In the genomic region with DNA sequence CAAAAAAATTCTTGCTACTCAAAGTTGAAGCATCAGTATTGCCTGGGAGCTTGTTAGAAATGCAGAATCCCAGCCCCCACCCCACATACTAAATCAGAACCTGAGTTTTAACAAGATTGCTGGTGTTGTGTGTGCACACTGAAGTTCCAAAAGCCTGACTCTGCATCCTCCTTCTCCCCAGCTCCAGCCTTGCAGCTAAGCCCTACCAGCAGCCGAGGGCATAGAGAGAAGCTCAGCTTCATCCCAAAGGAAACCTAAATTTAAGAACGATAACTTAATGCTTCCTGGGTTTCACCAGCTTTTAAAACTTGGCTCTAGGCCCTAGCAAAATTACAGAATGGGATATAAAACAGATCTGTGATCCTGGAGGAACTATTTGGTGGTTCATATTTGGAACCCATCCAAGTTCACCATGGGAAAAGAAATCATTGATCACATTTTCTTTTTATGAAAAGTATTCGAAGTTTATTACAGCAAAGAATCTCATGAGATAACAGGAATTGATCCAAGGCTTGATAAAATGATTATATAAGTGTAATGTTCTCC, we compare ENCODE assay signal across 14 cellular contexts. TPM values are rescaled to one million over a fixed set of nuclear protein-coding genes. Genes with fewer than 3 reads are reported as not detected.
DNase-seq lines count a peak whose midpoint lies in the region; ATAC-seq and TF ChIP-seq lines count a peak whose summit lies in the region.
"Had no signal": no experiment of that assay in that cellular context is flagged by ENCODE, and none has a peak within 500 bp of the region (broad histone marks: within the 10 kb centered on the region; RNA-seq: fewer than 3 reads in every experiment).

No MANE protein-coding gene starts in this region.

- H3K9ac ChIP-seq in rectal smooth muscle tissue (ENCODE audit: low read length), result no peak overlapping the region

- H3K27ac ChIP-seq in left ventricle myocardium inferior (replicated peaks) (peak overlapping the region; percentile 90), rectal smooth muscle tissue (ENCODE audit: low read depth, low read length) (peak overlapping the region; percentile 28)
- H3K27ac ChIP-seq: A549, HL-60 had no signal

- H3K4me1 ChIP-seq in left ventricle myocardium inferior (peaks cover 75% of the 10 kb centered on the region), rectal smooth muscle tissue (ENCODE audit: control insufficient read depth, insufficient read depth, low read length) (peaks cover 14% of the 10 kb centered on the region)
- H3K4me1 ChIP-seq: A549 had no signal

- peak; percentile 43 for ATAC-seq in SK-N-SH treated with all-trans-retinoic acid at 6 μM for 48 hours
- no peak for ATAC-seq in GM21786 (IDR thresholded peaks at IDR 0.05; ENCODE audit: unreplicated experiment)
- ATAC-seq: A549; CD8-positive, alpha-beta T cell had no signal

- H3K4me3 ChIP-seq in left ventricle myocardium inferior (no peak overlapping the region), rectal smooth muscle tissue (ENCODE audit: low read length) (no peak overlapping the region)
- H3K4me3 ChIP-seq: A549 had no signal

- no peak for DNase-seq in left ventricle myocardium inferior
- no peak for DNase-seq in cardiac septum (ENCODE audit: low spot score)
- DNase-seq in activated CD4-positive, CD25-positive, alpha-beta regulatory T cell treated with anti-CD3 and anti-CD28 coated beads, Interleukin-2, amount 50 U/mL, for 72 hours, result no peak
- DNase-seq: CD8-positive, alpha-beta T cell; COR-L47; GF-D8; HCEC 1CT; HFFc6 had no signal

- no peaks in the 10 kb centered on the region for H3K9me3 ChIP-seq in left ventricle myocardium inferior (replicated peaks)
- H3K9me3 ChIP-seq: A549 had no signal

- no peak for TF ChIP-seq CTCF in left ventricle myocardium inferior (IDR thresholded peaks at IDR 0.05; ENCODE audit: borderline replicate concordance)

- intact Hi-C loops in left ventricle myocardium inferior (cut with micrococcal nuclease) (no loop called here), cardiac septum (cut with DNase I) (no loop called here)

- H3K36me3 ChIP-seq in left ventricle myocardium inferior (no peaks in the 10 kb centered on the region), rectal smooth muscle tissue (ENCODE audit: control insufficient read depth, insufficient read depth, low read length) (no peaks in the 10 kb centered on the region)

- H3K27me3 ChIP-seq in left ventricle myocardium inferior (ENCODE audit: low read depth) (no peaks in the 10 kb centered on the region), rectal smooth muscle tissue (ENCODE audit: control insufficient read depth, insufficient read depth, low read length) (no peaks in the 10 kb centered on the region)

TF ChIP-seq in SK-N-SH treated with all-trans-retinoic acid at 6 μM for 48 hours, 23 proteins besides CTCF, POLR2A, EP300 and RAD21:
- TF ChIP-seq ZFP3 (CRISPR knock-in tag; IDR thresholded peaks at IDR 0.05) (peak; percentile 90), PPARA (CRISPR knock-in tag; IDR thresholded peaks at IDR 0.05; ENCODE audit: borderline replicate concordance) (no peak), ZNF565 (CRISPR knock-in tag; conservative IDR thresholded peaks at IDR 0.05; ENCODE audit: low read depth) (no peak), TCF4 (CRISPR knock-in tag; IDR thresholded peaks at IDR 0.05; ENCODE audit: borderline replicate concordance) (0 out of 2 replicates have a peak, but pooled peaks have one; percentile 13), TOX (CRISPR knock-in tag; IDR thresholded peaks at IDR 0.05; ENCODE audit: borderline replicate concordance) (no peak), CSDC2 (CRISPR knock-in tag; IDR thresholded peaks at IDR 0.05) (no peak), ISL1 (CRISPR knock-in tag; IDR thresholded peaks at IDR 0.05) (peak; percentile 87), ESRRG (CRISPR knock-in tag; IDR thresholded peaks at IDR 0.05) (no peak), GLIS3 (CRISPR knock-in tag; IDR thresholded peaks at IDR 0.05) (no peak)

RNA-seq across cellular contexts. Expression of a gene that starts 11.1 kb away (rescaled TPM):
- 389 TPM for total RNA-seq in left ventricle myocardium inferior
- total RNA-seq in cardiac septum, result 295 TPM
- total RNA-seq: CD8-positive, alpha-beta T cell; H4; HFFc6 had no signal

RNA-seq across cellular contexts. Expression of a gene that starts 23.1 kb away (rescaled TPM):
- total RNA-seq in left ventricle myocardium inferior (21.2 TPM), cardiac septum (25.2 TPM)

RNA-seq across cellular contexts. Expression of a gene that starts 49.2 kb away (rescaled TPM):
- total RNA-seq in left ventricle myocardium inferior, result not detected
- total RNA-seq in cardiac septum, result not detected
- total RNA-seq: CD8-positive, alpha-beta T cell; H4; HFFc6 had no signal
